ENCODE assay signal across 8 cellular contexts in genomic region chr16:58249780-58250478, GRCh38. TPM values are rescaled to one million over a fixed set of nuclear protein-coding genes. Genes with fewer than 3 reads are reported as not detected.
DNase-seq lines count a peak whose midpoint lies in the region; ATAC-seq and TF ChIP-seq lines count a peak whose summit lies in the region.

No MANE protein-coding gene starts in this region.

- H3K9ac ChIP-seq in mucosa of stomach (ENCODE audit: low read length) = peak overlapping the region; percentile 70

- peaks cover 10% of the 10 kb centered on the region for H3K4me1 ChIP-seq in mucosa of stomach (ENCODE audit: control insufficient read depth, insufficient read depth, low read length)

- ATAC-seq in GM19397 (IDR thresholded peaks at IDR 0.05; ENCODE audit: unreplicated experiment) (peak; percentile 84), HG03521 (IDR thresholded peaks at IDR 0.05; ENCODE audit: unreplicated experiment) (peak; percentile 83)

- H3K4me3 ChIP-seq in epithelial cell of proximal tubule (ENCODE audit: low read depth, low read length) (peak overlapping the region; percentile 91), mucosa of stomach (ENCODE audit: low read length) (peak overlapping the region; percentile 96)

- H3K27me3 ChIP-seq in mucosa of stomach (ENCODE audit: control insufficient read depth, insufficient read depth, low read length) = no peaks in the 10 kb centered on the region

- H3K9me3 ChIP-seq in mucosa of stomach (ENCODE audit: control insufficient read depth, low read length) = no peaks in the 10 kb centered on the region

- DNase-seq in CMK (ENCODE audit: low read depth) (peak; percentile 50), NOMO-1 treated with dmso at 0.1 percent for 144 hours (lab: John Stamatoyannopoulos, UW; ENCODE audit: unreplicated experiment) (peak; percentile 46), epithelial cell of proximal tubule (ENCODE audit: low read depth) (peak; percentile 13)
- peak; percentile 95 for DNase-seq in activated CD8-positive, alpha-beta memory T cell treated with anti-CD3 and anti-CD28 coated beads, Interleukin-2, amount 50 U/mL, for 48 hours
- peak; percentile 53 to 57 for DNase-seq in stimulated activated CD8-positive, alpha-beta memory T cell treated with anti-CD3 and anti-CD28 coated beads, Interleukin-4, amount 100 ng/mL, for 4 hours (ENCODE audit: low read depth in 2 of 2, low spot score in 1 of 2)

- H3K36me3 ChIP-seq in mucosa of stomach (ENCODE audit: control insufficient read depth, insufficient read depth, low read length) = no peaks in the 10 kb centered on the region

- no peak for TF ChIP-seq CTCF in epithelial cell of proximal tubule (conservative IDR thresholded peaks at IDR 0.05; ENCODE audit: low read depth, low read length)

RNA-seq across cellular contexts. Expression of gene PRSS54, which starts 44.9 kb away (rescaled TPM):
- not detected in 2 replicates for total RNA-seq in epithelial cell of proximal tubule

RNA-seq across cellular contexts. Expression of gene CSNK2A2, which starts 52.0 kb away (rescaled TPM):
- 20.0 and 20.2 TPM in 2 replicates for total RNA-seq in epithelial cell of proximal tubule

Comparison
In these comparisons a context has a peak if more than half of its experiments do, and no peak if none do; other contexts are left out.
1. Peak in every context shown above with its lines: DNase-seq, ATAC-seq and H3K4me3 ChIP-seq.
2. DNase-seq: peak in every context shown above with its lines; median percentile 95 in activated CD8-positive, alpha-beta memory T cell treated with anti-CD3 and anti-CD28 coated beads, Interleukin-2, amount 50 U/mL, for 48 hours; 55 in stimulated activated CD8-positive, alpha-beta memory T cell treated with anti-CD3 and anti-CD28 coated beads, Interleukin-4, amount 100 ng/mL, for 4 hours; 50 in CMK; 46 in NOMO-1 treated with dmso at 0.1 percent for 144 hours; 13 in epithelial cell of proximal tubule.